In genomic region chr7:50409856-50410468, GRCh38 we compare ENCODE assay signal across 10 cellular contexts. TPM values are rescaled to one million over a fixed set of nuclear protein-coding genes. Genes with fewer than 3 reads are reported as not detected.
DNase-seq lines count a peak whose midpoint lies in the region; ATAC-seq and TF ChIP-seq lines count a peak whose summit lies in the region.
"Had no signal": no experiment of that assay in that cellular context is flagged by ENCODE, and none has a peak within 500 bp of the region (broad histone marks: within the 10 kb centered on the region; RNA-seq: fewer than 3 reads in every experiment).

No MANE protein-coding gene starts in this region.

- H3K9ac ChIP-seq in PC-3 (ENCODE audit: low read length): no peak overlapping the region
- H3K9ac ChIP-seq: parathyroid adenoma had no signal

- no peaks in the 10 kb centered on the region for H3K27me3 ChIP-seq in lower lobe of right lung (ENCODE audit: low read depth)
- H3K27me3 ChIP-seq in PC-3 (ENCODE audit: low read length): peaks cover 38% of the 10 kb centered on the region
- H3K27me3 ChIP-seq: upper lobe of left lung had no signal

- no peak for DNase-seq in lower lobe of right lung
- no peak for DNase-seq in left ventricle myocardium superior
- no peak for DNase-seq in mesenteric fat pad (ENCODE audit: low spot score)
- no peak for DNase-seq in SK-N-DZ (ENCODE audit: low spot score)
- DNase-seq in PC-3: no peak

- no peaks in the 10 kb centered on the region for H3F3A ChIP-seq in PC-3 (ENCODE audit: low read length, unreplicated experiment)

- H3K4me3 ChIP-seq in lower lobe of right lung (no peak overlapping the region), PC-3 (ENCODE audit: low read length) (no peak overlapping the region)
- H3K4me3 ChIP-seq: upper lobe of left lung had no signal

- intact Hi-C loops in lower lobe of right lung (cut with DNase I) (no loop called here), left ventricle myocardium superior (cut with micrococcal nuclease) (no loop called here), PC-3 (cut with micrococcal nuclease) (no loop called here)

- TF ChIP-seq CTCF in lower lobe of right lung (IDR thresholded peaks at IDR 0.05) (no peak), PC-3 (conservative IDR thresholded peaks at IDR 0.05; ENCODE audit: low read depth, low read length) (no peak)

- no peaks in the 10 kb centered on the region for H4K20me1 ChIP-seq in PC-3 (ENCODE audit: low read length)

- POLR2A ChIA-PET in PC-3 (lab: Charles Lee; ENCODE audit: unreplicated experiment): no interaction called here

- no peaks in the 10 kb centered on the region for H3K9me2 ChIP-seq in PC-3 (replicated peaks; ENCODE audit: low read length)

- CTCF ChIA-PET in PC-3 (lab: Charles Lee): no interaction called here

- ATAC-seq in GM18519 (IDR thresholded peaks at IDR 0.05; ENCODE audit: low FRiP score, unreplicated experiment) (peak; percentile 48), GM21529 (IDR thresholded peaks at IDR 0.05; ENCODE audit: unreplicated experiment) (peak; percentile 56), HG03571 (IDR thresholded peaks at IDR 0.05; ENCODE audit: unreplicated experiment) (peak; percentile 66), lower lobe of right lung (peak; percentile 26 to 40), left ventricle myocardium superior (no peak), PC-3 (no peak)

- no peaks in the 10 kb centered on the region for H3K36me3 ChIP-seq in lower lobe of right lung
- no peaks in the 10 kb centered on the region for H3K36me3 ChIP-seq in PC-3 (ENCODE audit: low read depth, low read length)
- H3K36me3 ChIP-seq: upper lobe of left lung had no signal

- no peak overlapping the region for H2AFZ ChIP-seq in PC-3 (ENCODE audit: low read length)
- H2AFZ ChIP-seq: parathyroid adenoma had no signal

- no peaks in the 10 kb centered on the region for H3K79me2 ChIP-seq in PC-3 (ENCODE audit: low read length)
- H3K79me2 ChIP-seq: parathyroid adenoma had no signal

- no peak overlapping the region for H3K4me2 ChIP-seq in PC-3 (ENCODE audit: low read length)

- no peaks in the 10 kb centered on the region for H3K9me3 ChIP-seq in lower lobe of right lung
- no peaks in the 10 kb centered on the region for H3K9me3 ChIP-seq in PC-3 (ENCODE audit: low read length)
- H3K9me3 ChIP-seq: upper lobe of left lung had no signal

- no peak overlapping the region for H3K27ac ChIP-seq in lower lobe of right lung
- H3K27ac ChIP-seq in PC-3 (ENCODE audit: low read length): no peak overlapping the region
- H3K27ac ChIP-seq: parathyroid adenoma had no signal

- no TSS peak for BruUV-seq in PC-3 (replicated peaks; lab: Mats Ljungman, UMichigan)

- H3K4me1 ChIP-seq in lower lobe of right lung (no peaks in the 10 kb centered on the region), PC-3 (ENCODE audit: insufficient read depth, low read length) (no peaks in the 10 kb centered on the region)
- H3K4me1 ChIP-seq: parathyroid adenoma, upper lobe of left lung had no signal

RNA-seq across cellular contexts. Expression of gene FIGNL1, which starts 40.2 kb away (rescaled TPM):
- total RNA-seq in lower lobe of right lung: 5.0 TPM
- 5.2 TPM for total RNA-seq in left ventricle myocardium superior
- 7.2 TPM for total RNA-seq in mesenteric fat pad
- polyA plus RNA-seq in SK-N-DZ (2014; cell fraction: cytosol; rRNA removed): 45.8 and 50.9 TPM in 2 replicates
- polyA plus RNA-seq in SK-N-DZ (2014; cell fraction: nucleus; rRNA removed): 49.9 and 57.5 TPM in 2 replicates
- 27.2 and 28.9 TPM in 2 replicates for total RNA-seq in PC-3 (2014; rRNA removed)

Comparison
In these comparisons a context has a peak if more than half of its experiments do, and no peak if none do; other contexts are left out.
1. ATAC-seq: peak in GM18519 (single experiment), GM21529 (single experiment), HG03571 (single experiment) and lower lobe of right lung (2 of 2); none in left ventricle myocardium superior (single experiment) and PC-3 (single experiment).